In genomic region chr6:160055378-160055777, GRCh38 we compare ENCODE assay signal across 15 cellular contexts.
A peak's percentile ranks its signal among the peaks of the same experiment; 100 is the strongest.
DNase-seq lines count a peak whose midpoint lies in the region; ATAC-seq and TF ChIP-seq lines count a peak whose summit lies in the region.
"Had no signal": no experiment of that assay in that cellular context is flagged by ENCODE, and none has a peak within 500 bp of the region (broad histone marks: within the 10 kb centered on the region; RNA-seq: fewer than 3 reads in every experiment).

No MANE protein-coding gene starts in this region.

- peaks cover 3 to 92% of the 10 kb centered on the region in 2 donors for H3K36me3 ChIP-seq in gastrocnemius medialis

- no peak for TF ChIP-seq CTCF in gastrocnemius medialis (IDR thresholded peaks at IDR 0.05 in 4 of 5, conservative IDR thresholded peaks at IDR 0.05 in 1 of 5)

- ATAC-seq in gastrocnemius medialis = no peak
- ATAC-seq: CD8-positive, alpha-beta T cell; PC-3 had no signal

- no peaks in the 10 kb centered on the region for H3K4me1 ChIP-seq in gastrocnemius medialis

- TF ChIP-seq POLR2A in gastrocnemius medialis (IDR thresholded peaks at IDR 0.05) = no peak

- DNase-seq in DMS79 treated with DMSO at 0.1 percent for 48 hours (lab: John Stamatoyannopoulos, UW) (peak; percentile 29), NCI-H128 (lab: John Stamatoyannopoulos, UW; ENCODE audit: unreplicated experiment) (peak; percentile 49), NCI-H345 (lab: John Stamatoyannopoulos, UW) (peak; percentile 67), gastrocnemius medialis (no peak), head of caudate nucleus (no peak), COLO668 (lab: John Stamatoyannopoulos, UW; ENCODE audit: unreplicated experiment) (no peak)
- no peak for DNase-seq in stimulated activated CD4-positive, alpha-beta T cell treated with anti-CD3 and anti-CD28 coated beads, Interleukin-2, amount 100 ng/mL, for 48 hours
- DNase-seq: CD8-positive, alpha-beta T cell; H7; IMR-90; NCI-H1436; NCI-H2171 treated with DMSO at 0.1 percent for 48 hours; NCI-H526 treated with DMSO at 0.1 percent for 48 hours; PC-3 had no signal

- H3K4me3 ChIP-seq in gastrocnemius medialis = no peak overlapping the region
- H3K4me3 ChIP-seq: SK-N-MC had no signal

- H3K9me3 ChIP-seq in gastrocnemius medialis = no peaks in the 10 kb centered on the region

- intact Hi-C loops in gastrocnemius medialis (cut with DNase I; ENCODE audit: low total_unique reads) (loop anchor here (10.0 kb wide), 1 partner anchor 171 kb away; no protein-coding TSS in a partner anchor), head of caudate nucleus (cut with DNase I) (no loop called here)

- H3K27me3 ChIP-seq in gastrocnemius medialis = no peaks in the 10 kb centered on the region

- in situ Hi-C loops in gastrocnemius medialis (cut with MboI; ENCODE audit: low sequenced_read_pairs in 4 of 4) = no loop called here

- H3K27ac ChIP-seq in gastrocnemius medialis = peak overlapping the region in 3 of 4 donors; percentile 19 to 69 (median 43)
- H3K27ac ChIP-seq: SK-N-MC had no signal

Comparison
In these comparisons a context has a peak if more than half of its experiments do, and no peak if none do; other contexts are left out.
1. DNase-seq: peak in DMS79 treated with DMSO at 0.1 percent for 48 hours (single experiment), NCI-H128 (single experiment) and NCI-H345 (single experiment); none in gastrocnemius medialis (0 of 2), head of caudate nucleus (0 of 42), COLO668 (single experiment) and stimulated activated CD4-positive, alpha-beta T cell treated with anti-CD3 and anti-CD28 coated beads, Interleukin-2, amount 100 ng/mL, for 48 hours (0 of 2).